In the genomic region with DNA sequence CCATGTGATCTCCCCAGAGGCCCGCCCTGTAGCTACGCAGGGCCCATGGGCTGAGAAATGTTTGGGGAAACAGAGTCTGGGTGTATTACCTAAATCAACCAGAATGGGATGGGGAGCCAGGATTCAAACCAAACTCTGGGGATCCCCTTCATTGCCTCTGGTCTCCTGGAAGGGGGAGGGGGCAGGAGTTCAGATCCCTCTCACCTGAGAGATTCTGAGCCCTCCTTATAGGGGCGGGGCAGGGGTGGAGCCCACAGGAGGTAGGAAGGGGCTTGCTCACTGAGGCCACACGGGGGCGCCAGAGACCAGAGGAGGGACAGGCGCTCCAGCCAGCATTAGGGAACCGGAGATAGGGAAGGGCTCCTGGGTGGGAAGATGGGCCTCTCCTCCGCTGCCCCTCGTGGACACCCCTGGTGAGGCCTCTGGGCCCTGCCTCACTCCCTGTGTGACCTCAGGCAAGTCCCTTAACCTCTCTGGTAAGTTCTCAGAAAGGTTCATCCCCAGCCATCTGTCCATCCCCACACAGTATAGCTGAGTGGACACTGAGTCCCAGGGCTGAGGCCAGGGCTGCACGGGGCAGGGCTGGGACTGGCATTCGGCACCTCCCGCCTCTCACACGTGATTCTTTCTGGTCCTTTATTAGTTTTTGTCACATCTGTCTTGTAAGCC, we compare ENCODE assay signal across 1 cellular context.
TF ChIP-seq lines count a peak whose summit lies in the region.

No MANE protein-coding gene starts in this region.

TF ChIP-seq in K562, 482 proteins besides CTCF, POLR2A, EP300 and RAD21 (continued from another document and continues in another):
- TF ChIP-seq, protein P1, sequence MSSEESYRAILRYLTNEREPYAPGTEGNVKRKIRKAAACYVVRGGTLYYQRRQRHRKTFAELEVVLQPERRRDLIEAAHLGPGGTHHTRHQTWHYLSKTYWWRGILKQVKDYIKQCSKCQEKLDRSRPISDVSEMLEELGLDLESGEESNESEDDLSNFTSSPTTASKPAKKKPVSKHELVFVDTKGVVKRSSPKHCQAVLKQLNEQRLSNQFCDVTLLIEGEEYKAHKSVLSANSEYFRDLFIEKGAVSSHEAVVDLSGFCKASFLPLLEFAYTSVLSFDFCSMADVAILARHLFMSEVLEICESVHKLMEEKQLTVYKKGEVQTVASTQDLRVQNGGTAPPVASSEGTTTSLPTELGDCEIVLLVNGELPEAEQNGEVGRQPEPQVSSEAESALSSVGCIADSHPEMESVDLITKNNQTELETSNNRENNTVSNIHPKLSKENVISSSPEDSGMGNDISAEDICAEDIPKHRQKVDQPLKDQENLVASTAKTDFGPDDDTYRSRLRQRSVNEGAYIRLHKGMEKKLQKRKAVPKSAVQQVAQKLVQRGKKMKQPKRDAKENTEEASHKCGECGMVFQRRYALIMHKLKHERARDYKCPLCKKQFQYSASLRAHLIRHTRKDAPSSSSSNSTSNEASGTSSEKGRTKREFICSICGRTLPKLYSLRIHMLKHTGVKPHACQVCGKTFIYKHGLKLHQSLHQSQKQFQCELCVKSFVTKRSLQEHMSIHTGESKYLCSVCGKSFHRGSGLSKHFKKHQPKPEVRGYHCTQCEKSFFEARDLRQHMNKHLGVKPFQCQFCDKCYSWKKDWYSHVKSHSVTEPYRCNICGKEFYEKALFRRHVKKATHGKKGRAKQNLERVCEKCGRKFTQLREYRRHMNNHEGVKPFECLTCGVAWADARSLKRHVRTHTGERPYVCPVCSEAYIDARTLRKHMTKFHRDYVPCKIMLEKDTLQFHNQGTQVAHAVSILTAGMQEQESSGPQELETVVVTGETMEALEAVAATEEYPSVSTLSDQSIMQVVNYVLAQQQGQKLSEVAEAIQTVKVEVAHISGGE (CRISPR knock-in tag; IDR thresholded peaks at IDR 0.05) = no peak
- no peak for TF ChIP-seq ZNF699 (CRISPR knock-in tag; IDR thresholded peaks at IDR 0.05; ENCODE audit: insufficient replicate concordance)
- TF ChIP-seq U2AF2 (optimal IDR thresholded peaks at IDR 0.05; ENCODE audit: low read depth, low read length) = no peak
- peak; percentile 23; the same call in 1 of the 2 replicates for TF ChIP-seq MEF2A (IDR thresholded peaks at IDR 0.05; ENCODE audit: control insufficient read depth, low read depth, low read length)
- peak; percentile 85 for TF ChIP-seq RB1 (IDR thresholded peaks at IDR 0.05; ENCODE audit: low read depth)
- TF ChIP-seq EGR1 (conservative IDR thresholded peaks at IDR 0.05) = no peak
- TF ChIP-seq SNIP1 (IDR thresholded peaks at IDR 0.05; ENCODE audit: low read depth) = no peak
- TF ChIP-seq HOMEZ (CRISPR knock-in tag; IDR thresholded peaks at IDR 0.05) = no peak
- no peak for TF ChIP-seq ZC3H4 (CRISPR knock-in tag; IDR thresholded peaks at IDR 0.05; ENCODE audit: borderline replicate concordance)
- TF ChIP-seq YY1 (IDR thresholded peaks at IDR 0.05; ENCODE audit: borderline replicate concordance in 1 of 3, control insufficient read depth in 1 of 3, extremely low read depth in 1 of 3, insufficient read depth in 3 of 3, insufficient read length in 1 of 3, insufficient replicate concordance in 2 of 3, low read depth in 1 of 3, low read length in 2 of 3) = peak in 1 of 3 experiments; percentile 45
- TF ChIP-seq GTF2E2 (tag; IDR thresholded peaks at IDR 0.05) = no peak
- TF ChIP-seq SAFB (IDR thresholded peaks at IDR 0.05; ENCODE audit: borderline replicate concordance, low read depth, low read length) = no peak
- TF ChIP-seq KLF13 (tag; IDR thresholded peaks at IDR 0.05; ENCODE audit: borderline replicate concordance, low read depth) = peak; percentile 82; the same call in 1 of the 2 replicates
- no peak for TF ChIP-seq E2F5 (CRISPR knock-in tag; IDR thresholded peaks at IDR 0.05)
- TF ChIP-seq SMARCA4 (IDR thresholded peaks at IDR 0.05) = 0 out of 2 replicates have a peak, but pooled peaks have one; percentile 13
- TF ChIP-seq ZNF274 (IDR thresholded peaks at IDR 0.05; ENCODE audit: borderline replicate concordance, low read depth, low read length) = no peak
- peak; percentile 46; the same call in 1 of the 2 replicates for TF ChIP-seq ERF (CRISPR knock-in tag; IDR thresholded peaks at IDR 0.05)
- TF ChIP-seq ZNF444 (CRISPR knock-in tag; IDR thresholded peaks at IDR 0.05) = no peak
- TF ChIP-seq FOXO4 (CRISPR knock-in tag; IDR thresholded peaks at IDR 0.05) = no peak
- TF ChIP-seq, protein P2, sequence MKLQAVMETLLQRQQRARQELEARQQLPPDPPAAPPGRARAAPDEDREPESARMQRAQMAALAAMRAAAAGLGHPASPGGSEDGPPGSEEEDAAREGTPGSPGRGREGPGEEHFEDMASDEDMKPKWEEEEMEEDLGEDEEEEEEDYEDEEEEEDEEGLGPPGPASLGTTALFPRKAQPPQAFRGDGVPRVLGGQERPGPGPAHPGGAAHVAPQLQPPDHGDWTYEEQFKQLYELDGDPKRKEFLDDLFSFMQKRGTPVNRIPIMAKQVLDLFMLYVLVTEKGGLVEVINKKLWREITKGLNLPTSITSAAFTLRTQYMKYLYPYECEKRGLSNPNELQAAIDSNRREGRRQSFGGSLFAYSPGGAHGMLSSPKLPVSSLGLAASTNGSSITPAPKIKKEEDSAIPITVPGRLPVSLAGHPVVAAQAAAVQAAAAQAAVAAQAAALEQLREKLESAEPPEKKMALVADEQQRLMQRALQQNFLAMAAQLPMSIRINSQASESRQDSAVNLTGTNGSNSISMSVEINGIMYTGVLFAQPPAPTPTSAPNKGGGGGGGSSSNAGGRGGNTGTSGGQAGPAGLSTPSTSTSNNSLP (IDR thresholded peaks at IDR 0.05; ENCODE audit: borderline replicate concordance, low read depth, low read length) = no peak
- no peak for TF ChIP-seq ZNF277 (CRISPR knock-in tag; IDR thresholded peaks at IDR 0.05; ENCODE audit: borderline replicate concordance)
- TF ChIP-seq, protein P3, sequence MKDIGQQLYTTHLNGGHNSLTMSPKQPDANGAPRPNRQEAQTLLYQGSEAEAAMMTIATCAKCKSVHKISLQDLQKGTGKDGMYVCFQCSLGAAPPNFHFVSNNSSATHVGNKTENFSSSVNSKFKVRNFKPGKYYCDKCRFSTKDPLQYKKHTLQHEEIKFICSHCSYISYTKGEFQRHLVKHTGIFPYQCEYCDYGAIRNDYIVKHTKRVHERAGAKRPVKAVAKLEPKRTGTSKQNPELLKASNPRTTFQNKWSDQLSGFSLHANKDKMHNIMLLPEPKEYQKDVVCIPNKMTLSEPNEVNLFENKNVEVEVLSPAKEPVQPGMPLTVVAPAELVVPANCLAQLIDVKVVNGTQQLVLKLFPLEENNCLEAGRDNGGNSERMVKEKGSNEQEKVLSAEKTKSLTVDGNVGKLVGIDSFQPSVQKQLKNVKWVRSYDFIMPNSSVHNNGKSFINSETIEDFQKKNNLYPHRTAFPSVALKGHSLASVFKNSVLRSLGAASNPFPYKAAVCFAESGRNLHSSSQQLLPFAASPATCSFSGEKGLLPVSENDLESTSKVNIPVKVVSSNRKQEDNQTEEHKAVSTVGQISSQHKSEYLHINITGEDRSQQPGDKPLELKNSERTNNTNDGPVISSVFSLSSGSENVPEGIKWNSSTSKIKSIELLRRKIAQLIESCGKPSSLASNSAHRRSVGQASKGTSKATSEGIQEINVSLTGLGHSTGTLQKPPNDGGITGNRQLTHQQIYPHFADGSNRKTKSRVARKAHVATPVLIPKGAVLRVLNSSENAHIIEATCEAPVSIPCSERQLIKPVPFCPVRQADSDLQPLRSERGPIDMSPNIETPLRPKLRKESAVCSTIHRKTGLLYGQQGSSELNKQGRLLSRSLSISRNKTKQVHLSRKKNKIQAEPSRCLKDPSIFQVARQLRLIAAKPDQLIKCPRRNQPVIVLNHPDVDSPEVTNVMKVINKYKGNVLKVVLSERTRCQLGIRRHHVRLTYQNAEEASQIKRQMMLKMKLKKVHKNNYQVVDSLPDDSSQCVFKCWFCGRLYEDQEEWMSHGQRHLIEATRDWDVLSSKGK (CRISPR knock-in tag; IDR thresholded peaks at IDR 0.05) = no peak
- TF ChIP-seq POU5F1 (IDR thresholded peaks at IDR 0.05; ENCODE audit: borderline replicate concordance, low read depth, low read length, partially characterized antibody) = no peak
- TF ChIP-seq MED1 (CRISPR knock-in tag; IDR thresholded peaks at IDR 0.05; ENCODE audit: borderline replicate concordance) = no peak
- TF ChIP-seq ZNF77 (CRISPR knock-in tag; IDR thresholded peaks at IDR 0.05) = no peak
- TF ChIP-seq ADNP (tag; IDR thresholded peaks at IDR 0.05) = no peak
- TF ChIP-seq, protein P4, sequence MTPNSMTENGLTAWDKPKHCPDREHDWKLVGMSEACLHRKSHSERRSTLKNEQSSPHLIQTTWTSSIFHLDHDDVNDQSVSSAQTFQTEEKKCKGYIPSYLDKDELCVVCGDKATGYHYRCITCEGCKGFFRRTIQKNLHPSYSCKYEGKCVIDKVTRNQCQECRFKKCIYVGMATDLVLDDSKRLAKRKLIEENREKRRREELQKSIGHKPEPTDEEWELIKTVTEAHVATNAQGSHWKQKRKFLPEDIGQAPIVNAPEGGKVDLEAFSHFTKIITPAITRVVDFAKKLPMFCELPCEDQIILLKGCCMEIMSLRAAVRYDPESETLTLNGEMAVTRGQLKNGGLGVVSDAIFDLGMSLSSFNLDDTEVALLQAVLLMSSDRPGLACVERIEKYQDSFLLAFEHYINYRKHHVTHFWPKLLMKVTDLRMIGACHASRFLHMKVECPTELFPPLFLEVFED (CRISPR knock-in tag; conservative IDR thresholded peaks at IDR 0.05) = no peak; the same call in none of the 2 replicates
- 0 out of 2 replicates have a peak, but pooled peaks have one; percentile 47 for TF ChIP-seq TOE1 (IDR thresholded peaks at IDR 0.05; ENCODE audit: borderline replicate concordance)
- TF ChIP-seq TOE1 (CRISPR knock-in tag; IDR thresholded peaks at IDR 0.05; ENCODE audit: borderline replicate concordance, low read depth) = no peak
- peak; percentile 57; the same call in 1 of the 2 replicates for TF ChIP-seq L3MBTL2 (IDR thresholded peaks at IDR 0.05)
- no peak for TF ChIP-seq PRMT5 (CRISPR knock-in tag; IDR thresholded peaks at IDR 0.05)
- no peak for TF ChIP-seq HMGXB4 (CRISPR knock-in tag; IDR thresholded peaks at IDR 0.05)
- TF ChIP-seq KDM1A (IDR thresholded peaks at IDR 0.05) = peak; percentile 54 to 85; a peak in 3 of 4 replicates
- no peak for TF ChIP-seq TAF1 (IDR thresholded peaks at IDR 0.05; ENCODE audit: control insufficient read depth, extremely low read depth, insufficient read depth, low read length, severe bottlenecking)
- no peak for TF ChIP-seq E2F1 (CRISPR knock-in tag; IDR thresholded peaks at IDR 0.05)
- no peak for TF ChIP-seq NFXL1 (CRISPR knock-in tag; IDR thresholded peaks at IDR 0.05)
- TF ChIP-seq SETDB1 (IDR thresholded peaks at IDR 0.05; ENCODE audit: low read length) = no peak
- TF ChIP-seq YBX1 (IDR thresholded peaks at IDR 0.05) = no peak
- TF ChIP-seq BRF1 (IDR thresholded peaks at IDR 0.05; ENCODE audit: borderline replicate concordance, extremely low read depth, insufficient read length) = no peak
- no peak; the same call in 1 of the 2 replicates for TF ChIP-seq TCF3 (CRISPR knock-in tag; IDR thresholded peaks at IDR 0.05)
